In the genomic region with DNA sequence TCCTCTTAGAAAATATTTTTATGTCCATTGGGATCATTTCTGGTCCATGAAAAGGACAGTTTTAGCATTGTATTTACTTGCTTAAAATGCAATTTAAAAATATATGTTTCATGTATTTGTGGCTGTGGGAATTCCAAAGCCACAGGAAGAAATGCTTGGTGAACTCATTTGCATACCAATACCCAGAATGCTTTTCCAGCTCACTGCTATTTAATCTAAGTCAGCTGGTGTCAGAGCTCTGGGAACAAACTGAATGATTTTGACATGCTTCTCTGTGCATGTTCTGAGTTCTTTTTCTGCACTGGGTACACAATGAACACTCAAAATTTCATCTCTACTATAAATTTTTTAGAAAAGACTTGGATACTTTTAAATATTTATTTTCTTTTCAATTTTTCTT, we compare ENCODE assay signal across 20 cellular contexts.
DNase-seq lines count a peak whose midpoint lies in the region; ATAC-seq and TF ChIP-seq lines count a peak whose summit lies in the region.
"Had no signal": no experiment of that assay in that cellular context is flagged by ENCODE, and none has a peak within 500 bp of the region (broad histone marks: within the 10 kb centered on the region; RNA-seq: fewer than 3 reads in every experiment).

No MANE protein-coding gene starts in this region.

- H3K27ac ChIP-seq in A673 (ENCODE audit: low read depth, low read length, poor library complexity, severe bottlenecking) (peak overlapping the region; percentile 13), HUES48 (ENCODE audit: low read depth, low read length) (peak overlapping the region; percentile 78), iPS-18a (ENCODE audit: low read length) (peak overlapping the region; percentile 59), prostate gland (no peak overlapping the region)

- H3K4me3 Mint-ChIP-seq in WTC11 = no peak overlapping the region
- no peak overlapping the region for H3K4me3 Mint-ChIP-seq in immature natural killer cell
- H3K4me3 Mint-ChIP-seq: CD4-positive, alpha-beta memory T cell; T-helper 1 cell treated with Interleukin-12 subunit alpha and Interleukin-12 subunit beta and Interleukin-4 antibody, amounts not matched to agents 30 μg/mL and 1 μg/mL, for 36 hours had no signal

- POLR2A ChIA-PET in A673 (lab: Charles Lee; ENCODE audit: low non-redundant PET) (no interaction called here), WTC11 (lab: Charles Lee) (no interaction called here)

- H3K9me3 ChIP-seq in A673 (ENCODE audit: low read depth, low read length, poor library complexity, severe bottlenecking) = no peaks in the 10 kb centered on the region
- H3K9me3 ChIP-seq in HUES48 (ENCODE audit: control insufficient read depth, insufficient read depth, low read length) = no peaks in the 10 kb centered on the region
- no peaks in the 10 kb centered on the region for H3K9me3 ChIP-seq in iPS-18a (ENCODE audit: control insufficient read depth, low read depth, low read length)
- no peaks in the 10 kb centered on the region for H3K9me3 ChIP-seq in prostate gland
- H3K9me3 ChIP-seq: MG63 had no signal

- H3K4me1 Mint-ChIP-seq in WTC11 = peaks cover 32% of the 10 kb centered on the region
- H3K4me1 Mint-ChIP-seq in immature natural killer cell = no peaks in the 10 kb centered on the region
- H3K4me1 Mint-ChIP-seq: CD4-positive, alpha-beta memory T cell had no signal

- intact Hi-C loops in A673 (cut with micrococcal nuclease; ENCODE audit: unreplicated experiment) = no loop called here
- intact Hi-C loops in prostate gland (cut with DNase I) = no loop called here

- TF ChIP-seq POLR2A in prostate gland (IDR thresholded peaks at IDR 0.05) = no peak

- CTCF ChIA-PET in A673 (lab: Charles Lee) = no interaction called here
- CTCF ChIA-PET in WTC11 (lab: Charles Lee) = interaction anchor here (0.6 kb wide), 1 partner anchor 224 kb away, joined by 3 read pairs; no protein-coding TSS in a partner anchor

- BruUV-seq in A673 (replicated peaks; lab: Mats Ljungman, UMichigan) = no TSS peak

- H3K36me3 Mint-ChIP-seq in WTC11 (no peaks in the 10 kb centered on the region), immature natural killer cell (no peaks in the 10 kb centered on the region)
- H3K36me3 Mint-ChIP-seq: CD4-positive, alpha-beta memory T cell had no signal

- ATAC-seq in WTC11 = peak; percentile 72
- no peak for ATAC-seq in HG03139 (IDR thresholded peaks at IDR 0.05; ENCODE audit: unreplicated experiment)

- DNase-seq in A673 (ENCODE audit: low spot score) (peak; percentile 56), WTC11 (ENCODE audit: low spot score) (no peak), immature natural killer cell (no peak), CD1c-positive myeloid dendritic cell (ENCODE audit: extremely low spot score) (no peak), prostate gland (ENCODE audit: low spot score) (no peak)
- DNase-seq: Calu3; CD4-positive, alpha-beta memory T cell; DMS53; IMR-90; Karpas-422; MG63; NCI-H1092 treated with DMSO at 0.1 percent for 48 hours; NCI-H1694 treated with DMSO at 0.1 percent for 48 hours; NCI-H446 treated with DMSO at 0.1 percent for 48 hours; NCI-H82; SHP77 had no signal

- no peak overlapping the region for H3K4me3 ChIP-seq in A673 (ENCODE audit: low read depth, low read length, poor library complexity, severe bottlenecking)
- H3K4me3 ChIP-seq in HUES48 (ENCODE audit: low read depth, low read length) = no peak overlapping the region; the same call in 1 of the 2 replicates
- H3K4me3 ChIP-seq in iPS-18a (ENCODE audit: low read length) = peak overlapping the region; percentile 17
- no peak overlapping the region for H3K4me3 ChIP-seq in prostate gland
- H3K4me3 ChIP-seq: MG63 had no signal

- H3K27me3 Mint-ChIP-seq in WTC11 (ENCODE audit: low read depth) (no peaks in the 10 kb centered on the region), immature natural killer cell (ENCODE audit: low read depth in 3 of 3) (peaks cover 0 to 4% (median 0%) of the 10 kb centered on the region in 3 donors)
- H3K27me3 Mint-ChIP-seq: CD4-positive, alpha-beta memory T cell had no signal

- TF ChIP-seq CTCF in A673 (conservative IDR thresholded peaks at IDR 0.05; ENCODE audit: low read depth, low read length) (no peak), WTC11 (IDR thresholded peaks at IDR 0.05) (no peak), prostate gland (IDR thresholded peaks at IDR 0.05) (no peak)

- H3K9ac ChIP-seq in HUES48 (ENCODE audit: low read depth, low read length) = no peak overlapping the region
- H3K9ac ChIP-seq in iPS-18a (ENCODE audit: low read length) = no peak overlapping the region

- H3K27ac Mint-ChIP-seq in WTC11 (no peak overlapping the region; the same call in 1 of the 2 replicates), immature natural killer cell (no peak overlapping the region)
- H3K27ac Mint-ChIP-seq: CD4-positive, alpha-beta memory T cell; T-helper 1 cell treated with Interleukin-12 subunit alpha and Interleukin-12 subunit beta and Interleukin-4 antibody, amounts not matched to agents 30 μg/mL and 1 μg/mL, for 36 hours had no signal

- H3K27me3 ChIP-seq in A673 (replicated peaks; ENCODE audit: insufficient read depth, low read depth, low read length, poor library complexity) (no peaks in the 10 kb centered on the region), HUES48 (ENCODE audit: control insufficient read depth, insufficient read depth, low read length) (no peaks in the 10 kb centered on the region), iPS-18a (ENCODE audit: control insufficient read depth, insufficient read depth, low read length) (no peaks in the 10 kb centered on the region), prostate gland (replicated peaks; ENCODE audit: insufficient read depth) (no peaks in the 10 kb centered on the region)

- H3K9me3 Mint-ChIP-seq in WTC11 (peaks cover 8% of the 10 kb centered on the region), immature natural killer cell (peaks cover 0 to 22% (median 3%) of the 10 kb centered on the region in 6 donors)

- H3K36me3 ChIP-seq in A673 (ENCODE audit: insufficient read depth, low read length, poor library complexity, severe bottlenecking) (no peaks in the 10 kb centered on the region), HUES48 (ENCODE audit: control insufficient read depth, insufficient read depth, low read length) (no peaks in the 10 kb centered on the region), iPS-18a (ENCODE audit: control insufficient read depth, low read depth, low read length) (no peaks in the 10 kb centered on the region), prostate gland (no peaks in the 10 kb centered on the region)
- H3K36me3 ChIP-seq: MG63 had no signal

- H3K4me1 ChIP-seq in A673 (ENCODE audit: insufficient read depth, low read length, poor library complexity, severe bottlenecking) (peaks cover 14% of the 10 kb centered on the region), HUES48 (ENCODE audit: control insufficient read depth, insufficient read depth, low read length) (peaks cover 28% of the 10 kb centered on the region), iPS-18a (ENCODE audit: control insufficient read depth, low read depth, low read length) (peaks cover 28% of the 10 kb centered on the region), prostate gland (replicated peaks) (no peaks in the 10 kb centered on the region)

TF ChIP-seq in WTC11, 78 proteins besides CTCF, POLR2A, EP300 and RAD21 (continues in another document):
- TF ChIP-seq JAZF1 (CRISPR knock-in tag; IDR thresholded peaks at IDR 0.05) = no peak
- TF ChIP-seq, protein P1, sequence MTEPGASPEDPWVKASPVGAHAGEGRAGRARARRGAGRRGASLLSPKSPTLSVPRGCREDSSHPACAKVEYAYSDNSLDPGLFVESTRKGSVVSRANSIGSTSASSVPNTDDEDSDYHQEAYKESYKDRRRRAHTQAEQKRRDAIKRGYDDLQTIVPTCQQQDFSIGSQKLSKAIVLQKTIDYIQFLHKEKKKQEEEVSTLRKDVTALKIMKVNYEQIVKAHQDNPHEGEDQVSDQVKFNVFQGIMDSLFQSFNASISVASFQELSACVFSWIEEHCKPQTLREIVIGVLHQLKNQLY (CRISPR knock-in tag; IDR thresholded peaks at IDR 0.05) = no peak
- no peak for TF ChIP-seq ATF1 (CRISPR knock-in tag; IDR thresholded peaks at IDR 0.05)
- no peak for TF ChIP-seq GRHL2 (CRISPR knock-in tag; IDR thresholded peaks at IDR 0.05; ENCODE audit: insufficient replicate concordance, severe bottlenecking)
- TF ChIP-seq, protein P2, sequence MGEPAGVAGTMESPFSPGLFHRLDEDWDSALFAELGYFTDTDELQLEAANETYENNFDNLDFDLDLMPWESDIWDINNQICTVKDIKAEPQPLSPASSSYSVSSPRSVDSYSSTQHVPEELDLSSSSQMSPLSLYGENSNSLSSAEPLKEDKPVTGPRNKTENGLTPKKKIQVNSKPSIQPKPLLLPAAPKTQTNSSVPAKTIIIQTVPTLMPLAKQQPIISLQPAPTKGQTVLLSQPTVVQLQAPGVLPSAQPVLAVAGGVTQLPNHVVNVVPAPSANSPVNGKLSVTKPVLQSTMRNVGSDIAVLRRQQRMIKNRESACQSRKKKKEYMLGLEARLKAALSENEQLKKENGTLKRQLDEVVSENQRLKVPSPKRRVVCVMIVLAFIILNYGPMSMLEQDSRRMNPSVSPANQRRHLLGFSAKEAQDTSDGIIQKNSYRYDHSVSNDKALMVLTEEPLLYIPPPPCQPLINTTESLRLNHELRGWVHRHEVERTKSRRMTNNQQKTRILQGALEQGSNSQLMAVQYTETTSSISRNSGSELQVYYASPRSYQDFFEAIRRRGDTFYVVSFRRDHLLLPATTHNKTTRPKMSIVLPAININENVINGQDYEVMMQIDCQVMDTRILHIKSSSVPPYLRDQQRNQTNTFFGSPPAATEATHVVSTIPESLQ (CRISPR knock-in tag; IDR thresholded peaks at IDR 0.05) = no peak

Comparison
In these comparisons a context has a peak if more than half of its experiments do, and no peak if none do; other contexts are left out.
1. H3K27ac ChIP-seq: peak in A673 (single experiment), HUES48 (single experiment) and iPS-18a (single experiment); none in prostate gland (0 of 2).